8 cellular contexts compared by ENCODE assay signal in the genomic region with DNA sequence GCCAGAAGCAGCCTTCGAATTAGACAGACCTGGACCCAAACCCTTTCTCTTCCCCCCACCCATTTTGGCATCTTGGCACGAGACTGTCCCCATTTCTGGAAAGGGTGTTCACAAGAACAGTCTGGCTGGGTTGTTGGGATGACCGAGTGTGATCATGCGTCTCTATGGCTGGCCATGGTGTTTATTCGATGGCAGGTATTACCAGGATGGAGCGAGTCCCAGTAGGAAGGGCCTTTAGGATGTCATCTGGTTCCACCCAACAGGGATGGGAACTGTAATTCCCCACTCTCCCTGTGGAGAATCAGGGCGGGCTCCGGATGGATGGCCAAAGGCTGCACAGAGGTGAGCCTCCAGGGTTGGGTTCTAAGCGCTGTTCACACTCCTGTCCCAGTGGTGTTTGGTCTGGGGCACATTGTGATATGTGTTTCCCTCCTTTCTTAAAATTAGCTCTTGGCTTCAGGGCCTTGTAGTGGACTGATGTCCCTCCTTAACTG. TPM values are rescaled to one million over a fixed set of nuclear protein-coding genes. Genes with fewer than 3 reads are reported as not detected.
A peak's percentile ranks its signal among the peaks of the same experiment; 100 is the strongest.
DNase-seq lines count a peak whose midpoint lies in the region; ATAC-seq, FAIRE-seq and TF ChIP-seq lines count a peak whose summit lies in the region.

No MANE protein-coding gene starts in this region.

- ATAC-seq in activated T-cell treated with anti-CD3 and anti-CD28 coated beads, Interleukin-2, amount 50 U/mL, for 72 hours (replicated peaks in 1 of 2), result no peak
- ATAC-seq in lower lobe of right lung (no peak), GM21367 (IDR thresholded peaks at IDR 0.05; ENCODE audit: unreplicated experiment) (no peak)

- H3K27ac ChIP-seq in lower lobe of right lung, result peak overlapping the region; percentile 83
- peak overlapping the region in 3 of 4 donors; percentile 79 to 85 (median 82) for H3K27ac ChIP-seq in tibial nerve

- intact Hi-C loops in activated T-helper 1 cell treated with anti-CD3 and anti-CD28 coated beads, Interleukin-12 subunit alpha, Interleukin-12 subunit beta, Interleukin-2, Interleukin-4 antibody, amounts not matched to agents 30 ng/mL and 10 ng/mL and 1 ng/mL, durations not matched to agents 14 hours and 24 hours and 36 hours (cut with micrococcal nuclease), result loop anchor here (1.0 to 10.0 kb wide), 5 partner anchors 26 to 1016 kb away; no protein-coding TSS in a partner anchor
- intact Hi-C loops in lower lobe of right lung (cut with DNase I), result no loop called here

- H3K9me3 ChIP-seq in lower lobe of right lung (no peaks in the 10 kb centered on the region), tibial nerve (no peaks in the 10 kb centered on the region)

- peaks cover 4 to 5% of the 10 kb centered on the region in 2 donors for H3K9me3 Mint-ChIP-seq in activated T-cell treated with anti-CD3 and anti-CD28 coated beads, Interleukin-2, amount 50 U/mL, for 72 hours
- H3K9me3 Mint-ChIP-seq in activated T-helper 1 cell treated with anti-CD3 and anti-CD28 coated beads, Interleukin-12 subunit alpha, Interleukin-12 subunit beta, Interleukin-2, Interleukin-4 antibody, amounts not matched to agents 30 ng/mL and 10 ng/mL and 1 ng/mL, durations not matched to agents 14 hours and 24 hours and 36 hours, result peaks cover 12% of the 10 kb centered on the region

- no peaks in the 10 kb centered on the region for H3K27me3 Mint-ChIP-seq in activated T-cell treated with anti-CD3 and anti-CD28 coated beads, Interleukin-2, amount 50 U/mL, for 72 hours (ENCODE audit: low read depth)
- peaks cover 4% of the 10 kb centered on the region for H3K27me3 Mint-ChIP-seq in activated T-helper 1 cell treated with anti-CD3 and anti-CD28 coated beads, Interleukin-12 subunit alpha, Interleukin-12 subunit beta, Interleukin-2, Interleukin-4 antibody, amounts not matched to agents 30 ng/mL and 10 ng/mL and 1 ng/mL, durations not matched to agents 14 hours and 24 hours and 36 hours (ENCODE audit: insufficient read depth)

- H3K4me1 ChIP-seq in lower lobe of right lung, result peaks cover 18% of the 10 kb centered on the region
- H3K4me1 ChIP-seq in tibial nerve, result peaks cover 0 to 25% (median 20%) of the 10 kb centered on the region in 4 donors

- H3K36me3 ChIP-seq in lower lobe of right lung, result no peaks in the 10 kb centered on the region
- H3K36me3 ChIP-seq in tibial nerve, result no peaks in the 10 kb centered on the region

- DNase-seq in activated T-cell treated with anti-CD3 and anti-CD28 coated beads, Interleukin-2, amount 50 U/mL, for 72 hours, result no peak
- no peak for DNase-seq in activated T-cell treated with anti-CD3 and anti-CD28 coated beads, Interleukin-2, amount 50 U/mL, for 1 hour
- no peak for DNase-seq in activated T-helper 1 cell treated with anti-CD3 and anti-CD28 coated beads, Interleukin-12 subunit alpha, Interleukin-12 subunit beta, Interleukin-2, Interleukin-4 antibody, amounts not matched to agents 30 ng/mL and 10 ng/mL and 1 ng/mL, durations not matched to agents 14 hours and 24 hours and 36 hours (ENCODE audit: low spot score)
- DNase-seq in lower lobe of right lung (no peak), tibial nerve (ENCODE audit: low spot score in 2 of 2) (no peak), GM12892 (ENCODE audit: insufficient read length) (no peak), NCI-H1105 treated with DMSO at 0.1 percent for 48 hours (lab: John Stamatoyannopoulos, UW) (no peak)

- TF ChIP-seq POLR2A in tibial nerve (IDR thresholded peaks at IDR 0.05) (no peak), GM12892 (IDR thresholded peaks at IDR 0.05; ENCODE audit: low read depth, low read length) (no peak; the same call in 1 of the 2 replicates)

- H3K27me3 ChIP-seq in lower lobe of right lung (ENCODE audit: low read depth) (no peaks in the 10 kb centered on the region), tibial nerve (no peaks in the 10 kb centered on the region)

- H3K4me3 Mint-ChIP-seq in activated T-cell treated with anti-CD3 and anti-CD28 coated beads, Interleukin-2, amount 50 U/mL, for 72 hours, result peak overlapping the region; percentile 66 to 79
- H3K4me3 Mint-ChIP-seq in activated T-helper 1 cell treated with anti-CD3 and anti-CD28 coated beads, Interleukin-12 subunit alpha, Interleukin-12 subunit beta, Interleukin-2, Interleukin-4 antibody, amounts not matched to agents 30 ng/mL and 10 ng/mL and 1 ng/mL, durations not matched to agents 14 hours and 24 hours and 36 hours, result peak overlapping the region; percentile 78

- peaks cover 91% of the 10 kb centered on the region for H3K4me1 Mint-ChIP-seq in activated T-cell treated with anti-CD3 and anti-CD28 coated beads, Interleukin-2, amount 50 U/mL, for 72 hours (ENCODE audit: low read depth)
- peaks cover 77% of the 10 kb centered on the region for H3K4me1 Mint-ChIP-seq in activated T-helper 1 cell treated with anti-CD3 and anti-CD28 coated beads, Interleukin-12 subunit alpha, Interleukin-12 subunit beta, Interleukin-2, Interleukin-4 antibody, amounts not matched to agents 30 ng/mL and 10 ng/mL and 1 ng/mL, durations not matched to agents 14 hours and 24 hours and 36 hours (ENCODE audit: low read depth)

- TF ChIP-seq CTCF in lower lobe of right lung (IDR thresholded peaks at IDR 0.05), result no peak
- TF ChIP-seq CTCF in tibial nerve (IDR thresholded peaks at IDR 0.05), result no peak

- H3K36me3 Mint-ChIP-seq in activated T-cell treated with anti-CD3 and anti-CD28 coated beads, Interleukin-2, amount 50 U/mL, for 72 hours (ENCODE audit: insufficient read depth in 2 of 2), result peaks cover 17 to 19% of the 10 kb centered on the region in 2 donors
- peaks cover 40% of the 10 kb centered on the region for H3K36me3 Mint-ChIP-seq in activated T-helper 1 cell treated with anti-CD3 and anti-CD28 coated beads, Interleukin-12 subunit alpha, Interleukin-12 subunit beta, Interleukin-2, Interleukin-4 antibody, amounts not matched to agents 30 ng/mL and 10 ng/mL and 1 ng/mL, durations not matched to agents 14 hours and 24 hours and 36 hours (ENCODE audit: low read depth)

- no peak for TF ChIP-seq EP300 in tibial nerve (IDR thresholded peaks at IDR 0.05)

- FAIRE-seq in GM12892 (lab: Jason Lieb, UNC), result no peak

- 88 to 89% methylated on average over 7 to 9 of the region's 9 CpGs for WGBS in tibial nerve, 2 donors

- H3K27ac Mint-ChIP-seq in activated T-cell treated with anti-CD3 and anti-CD28 coated beads, Interleukin-2, amount 50 U/mL, for 72 hours, result peak overlapping the region; percentile 90
- H3K27ac Mint-ChIP-seq in activated T-helper 1 cell treated with anti-CD3 and anti-CD28 coated beads, Interleukin-12 subunit alpha, Interleukin-12 subunit beta, Interleukin-2, Interleukin-4 antibody, amounts not matched to agents 30 ng/mL and 10 ng/mL and 1 ng/mL, durations not matched to agents 14 hours and 24 hours and 36 hours, result peak overlapping the region; percentile 97

- H3K4me3 ChIP-seq in lower lobe of right lung (no peak overlapping the region), tibial nerve (no peak overlapping the region)

RNA-seq across cellular contexts. Expression of gene ATP5PO, which starts 33.4 kb away (rescaled TPM):
- total RNA-seq in activated T-cell treated with anti-CD3 and anti-CD28 coated beads, Interleukin-2, amount 50 U/mL, for 72 hours, result 100 to 1,000 TPM; 217 to 230 TPM
- 168 and 176 TPM in 2 replicates for total RNA-seq in activated T-helper 1 cell treated with anti-CD3 and anti-CD28 coated beads, Interleukin-12 subunit alpha, Interleukin-12 subunit beta, Interleukin-2, Interleukin-4 antibody, amounts not matched to agents 30 ng/mL and 10 ng/mL and 1 ng/mL, durations not matched to agents 14 hours and 24 hours and 36 hours
- 100 TPM for total RNA-seq in lower lobe of right lung
- 100 to 1,000 TPM; 121 to 213 (median 148) TPM for total RNA-seq in tibial nerve
- polyA plus RNA-seq in GM12892 (2012; ENCODE audit: missing spikeins), result 388 TPM
